14 cellular contexts compared by ENCODE assay signal in the genomic region with DNA sequence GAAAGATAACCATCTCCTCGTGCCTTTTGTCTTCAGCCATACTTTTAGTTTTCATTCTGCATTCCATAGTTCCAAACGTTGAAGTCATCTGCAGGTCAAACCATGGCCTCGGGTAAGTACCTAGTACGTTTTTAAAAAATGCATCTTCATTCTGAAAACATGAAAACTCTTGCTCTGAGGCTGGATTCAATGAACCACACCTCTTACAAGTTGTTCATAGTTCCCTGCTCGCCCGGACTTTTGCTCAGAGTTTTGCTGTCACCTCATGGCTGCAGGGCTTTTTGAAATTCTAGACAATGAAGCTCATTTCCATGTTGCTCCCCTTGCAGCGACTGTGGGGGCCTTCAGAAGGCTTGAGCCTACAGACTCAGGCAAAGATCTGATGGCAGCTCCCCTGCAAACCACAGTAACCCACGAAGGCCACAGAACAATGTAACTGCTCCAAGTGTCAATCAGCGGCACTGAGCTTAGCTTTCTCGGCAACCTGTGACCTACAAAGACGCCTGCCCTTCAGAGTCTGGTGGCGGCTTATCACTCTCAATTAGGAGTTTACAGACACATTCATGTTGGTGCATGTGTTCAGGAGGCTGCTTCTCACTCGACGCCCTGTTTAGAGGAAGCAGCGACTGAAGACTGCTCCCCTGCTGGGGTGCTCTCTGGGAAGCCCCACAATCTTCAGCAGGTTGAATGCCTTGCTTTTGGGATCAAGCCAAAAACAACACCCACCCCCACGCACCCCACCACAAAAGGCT.
DNase-seq lines count a peak whose midpoint lies in the region; ATAC-seq and TF ChIP-seq lines count a peak whose summit lies in the region.
"Had no signal": no experiment of that assay in that cellular context is flagged by ENCODE, and none has a peak within 500 bp of the region (broad histone marks: within the 10 kb centered on the region; RNA-seq: fewer than 3 reads in every experiment).

No MANE protein-coding gene starts in this region.

- peak; percentile 51 for ATAC-seq in HG02885 (IDR thresholded peaks at IDR 0.05; ENCODE audit: poor library complexity, unreplicated experiment)
- no peak for ATAC-seq in GM21526 (IDR thresholded peaks at IDR 0.05; ENCODE audit: low FRiP score, unreplicated experiment)
- no peak for ATAC-seq in GM18511 (IDR thresholded peaks at IDR 0.05; ENCODE audit: unreplicated experiment)
- no peak for ATAC-seq in CD4-positive, alpha-beta T cell (ENCODE audit: poor library complexity)
- ATAC-seq: T-cell, WTC11 had no signal

- intact Hi-C loops in CD4-positive, alpha-beta T cell (cut with DNase I, micrococcal nuclease) = no loop called here

- no peaks in the 10 kb centered on the region for H3K9me3 Mint-ChIP-seq in CD4-positive, alpha-beta T cell
- H3K9me3 Mint-ChIP-seq: T-cell, WTC11 had no signal

- no peaks in the 10 kb centered on the region for H3K27me3 ChIP-seq in right atrium auricular region
- H3K27me3 ChIP-seq in CD4-positive, alpha-beta T cell (ENCODE audit: control insufficient read depth, insufficient read depth, low read length) = no peaks in the 10 kb centered on the region

- no peak overlapping the region for H3K27ac ChIP-seq in right atrium auricular region
- no peak overlapping the region for H3K27ac ChIP-seq in CD4-positive, alpha-beta T cell (ENCODE audit: low read depth, low read length)

- CTCF ChIA-PET in CD4-positive, alpha-beta T cell (lab: Charles Lee) = no interaction called here

- no peak for TF ChIP-seq CTCF in right atrium auricular region (IDR thresholded peaks at IDR 0.05)
- TF ChIP-seq CTCF in CD4-positive, alpha-beta T cell (IDR thresholded peaks at IDR 0.05) = no peak

- H3K36me3 Mint-ChIP-seq in CD4-positive, alpha-beta T cell (ENCODE audit: low read depth) = no peaks in the 10 kb centered on the region
- H3K36me3 Mint-ChIP-seq: WTC11 had no signal

- H3K36me3 ChIP-seq in right atrium auricular region = no peaks in the 10 kb centered on the region

- no peaks in the 10 kb centered on the region for H3K4me1 ChIP-seq in right atrium auricular region

- no peaks in the 10 kb centered on the region for H3K27me3 Mint-ChIP-seq in CD4-positive, alpha-beta T cell
- H3K27me3 Mint-ChIP-seq: T-cell had no signal

- in situ Hi-C loops in Caki2 (cut with HindIII; ENCODE audit: low pct_unique_long_range_greater_than_20kb, low sequenced_read_pairs) = no loop called here

- H3K4me1 Mint-ChIP-seq in CD4-positive, alpha-beta T cell (ENCODE audit: low read depth) = no peaks in the 10 kb centered on the region
- H3K4me1 Mint-ChIP-seq: T-cell had no signal

- H3K4me3 Mint-ChIP-seq in CD4-positive, alpha-beta T cell = no peak overlapping the region
- H3K4me3 Mint-ChIP-seq: T-cell, WTC11 had no signal

- H3K9me3 ChIP-seq in right atrium auricular region = no peaks in the 10 kb centered on the region
- H3K9me3 ChIP-seq in CD4-positive, alpha-beta T cell (ENCODE audit: control insufficient read depth, low read length) = no peaks in the 10 kb centered on the region

- H3K4me3 ChIP-seq in right atrium auricular region = no peak overlapping the region
- H3K4me3 ChIP-seq: smooth muscle cell had no signal

- H3K27ac Mint-ChIP-seq in CD4-positive, alpha-beta T cell = no peak overlapping the region
- H3K27ac Mint-ChIP-seq: T-cell, WTC11 had no signal

- DNase-seq in Caki2 (ENCODE audit: low read depth) (peak; percentile 83), amniotic stem cell (lab: John Stamatoyannopoulos, UW) (peak; percentile 18), kidney tubule cell (ENCODE audit: low spot score) (peak; percentile 35), right atrium auricular region (ENCODE audit: low spot score) (no peak)
- no peak for DNase-seq in CD4-positive, alpha-beta T cell
- DNase-seq: mesenchymal stem cell, MV-4-11, occipital lobe, T-cell had no signal

- POLR2A ChIA-PET in CD4-positive, alpha-beta T cell (lab: Charles Lee) = no interaction called here

Comparison
In these comparisons a context has a peak if more than half of its experiments do, and no peak if none do; other contexts are left out.
1. DNase-seq: peak in Caki2 (single experiment), amniotic stem cell (single experiment) and kidney tubule cell (single experiment); none in right atrium auricular region (single experiment) and CD4-positive, alpha-beta T cell (0 of 10).